In genomic region chr5:57207007-57207653, GRCh38 we compare ENCODE assay signal across 17 cellular contexts. TPM values are rescaled to one million over a fixed set of nuclear protein-coding genes. Genes with fewer than 3 reads are reported as not detected.
DNase-seq lines count a peak whose midpoint lies in the region; ATAC-seq, FAIRE-seq and TF ChIP-seq lines count a peak whose summit lies in the region.
"Had no signal": no experiment of that assay in that cellular context is flagged by ENCODE, and none has a peak within 500 bp of the region (broad histone marks: within the 10 kb centered on the region; RNA-seq: fewer than 3 reads in every experiment).

No MANE protein-coding gene starts in this region.

- H3K9ac ChIP-seq in trophoblast cell (ENCODE audit: low read length): no peak overlapping the region

- H4K91ac ChIP-seq in trophoblast cell (ENCODE audit: low read depth, low read length): no peak overlapping the region

- H3K14ac ChIP-seq in trophoblast cell (ENCODE audit: low read length): no peak overlapping the region

- H3K79me2 ChIP-seq in trophoblast cell (ENCODE audit: control insufficient read depth, insufficient read depth, low read length, poor library complexity): peaks cover 23% of the 10 kb centered on the region

- H2AK5ac ChIP-seq in trophoblast cell (ENCODE audit: low read length): no peak overlapping the region

- FAIRE-seq in GM12891 (lab: Jason Lieb, UNC): no peak
- FAIRE-seq: islet of Langerhans, RCC 7860 had no signal

- TF ChIP-seq POLR2A in GM12891 (IDR thresholded peaks at IDR 0.05; ENCODE audit: low read depth, low read length) (no peak; the same call in 1 of the 2 replicates), spleen (IDR thresholded peaks at IDR 0.05) (no peak)

- H3K9me3 ChIP-seq in trophoblast cell (ENCODE audit: insufficient read depth, low read depth, low read length) (no peaks in the 10 kb centered on the region), spleen (no peaks in the 10 kb centered on the region)

- H3K18ac ChIP-seq in trophoblast cell (ENCODE audit: low read length): no peak overlapping the region

- no peaks in the 10 kb centered on the region for H3K27me3 Mint-ChIP-seq in activated CD4-positive, alpha-beta memory T cell treated with anti-CD3 and anti-CD28 coated beads for 36 hours
- H3K27me3 Mint-ChIP-seq in activated CD4-positive, alpha-beta memory T cell treated with anti-CD3 and anti-CD28 coated beads, Interleukin-2, amount 10 ng/mL, durations not matched to agents 7 days and 5 days: no peaks in the 10 kb centered on the region
- H3K27me3 Mint-ChIP-seq in central memory CD8-positive, alpha-beta T cell: no peaks in the 10 kb centered on the region
- H3K27me3 Mint-ChIP-seq: activated naive CD4-positive, alpha-beta T cell treated with anti-CD3 and anti-CD28 coated beads, Interleukin-2, amount 10 ng/mL, durations not matched to agents 7 days and 5 days had no signal

- CTCF ChIA-PET in activated CD4-positive, alpha-beta memory T cell treated with anti-CD3 and anti-CD28 coated beads for 36 hours (lab: Charles Lee): interaction anchor here (1.4 kb wide), 1 partner anchor 69 kb away, joined by 4 read pairs; no protein-coding TSS in a partner anchor
- CTCF ChIA-PET in activated CD4-positive, alpha-beta memory T cell treated with anti-CD3 and anti-CD28 coated beads, Interleukin-2, amount 10 ng/mL, durations not matched to agents 7 days and 5 days (lab: Charles Lee): no interaction called here

- no peaks in the 10 kb centered on the region for H3K9me3 Mint-ChIP-seq in activated CD4-positive, alpha-beta memory T cell treated with anti-CD3 and anti-CD28 coated beads for 36 hours
- H3K9me3 Mint-ChIP-seq in activated CD4-positive, alpha-beta memory T cell treated with anti-CD3 and anti-CD28 coated beads, Interleukin-2, amount 10 ng/mL, durations not matched to agents 7 days and 5 days: no peaks in the 10 kb centered on the region
- H3K9me3 Mint-ChIP-seq in central memory CD8-positive, alpha-beta T cell: no peaks in the 10 kb centered on the region
- H3K9me3 Mint-ChIP-seq: activated naive CD4-positive, alpha-beta T cell treated with anti-CD3 and anti-CD28 coated beads, Interleukin-2, amount 10 ng/mL, durations not matched to agents 7 days and 5 days had no signal

- peak overlapping the region; percentile 23 for H3K27ac Mint-ChIP-seq in activated CD4-positive, alpha-beta memory T cell treated with anti-CD3 and anti-CD28 coated beads for 36 hours
- H3K27ac Mint-ChIP-seq in activated CD4-positive, alpha-beta memory T cell treated with anti-CD3 and anti-CD28 coated beads, Interleukin-2, amount 10 ng/mL, durations not matched to agents 7 days and 5 days: no peak overlapping the region
- H3K27ac Mint-ChIP-seq in central memory CD8-positive, alpha-beta T cell (ENCODE audit: low read depth): peak overlapping the region; percentile 25

- H3K27me3 ChIP-seq in trophoblast cell (ENCODE audit: insufficient read depth, low read length) (no peaks in the 10 kb centered on the region), spleen (replicated peaks in 1 of 7) (no peaks in the 10 kb centered on the region)

- H2BK5ac ChIP-seq in trophoblast cell (ENCODE audit: low read depth, low read length, poor library complexity): no peak overlapping the region

- POLR2A ChIA-PET in activated CD4-positive, alpha-beta memory T cell treated with anti-CD3 and anti-CD28 coated beads for 36 hours (lab: Charles Lee): no interaction called here
- POLR2A ChIA-PET in activated CD4-positive, alpha-beta memory T cell treated with anti-CD3 and anti-CD28 coated beads, Interleukin-2, amount 10 ng/mL, durations not matched to agents 7 days and 5 days (lab: Charles Lee): interaction anchor here (1.0 kb wide), 1 partner anchor 17 kb away, joined by 4 read pairs; no protein-coding TSS in a partner anchor

- peaks cover 4 to 9% of the 10 kb centered on the region in 2 experiments for H3K36me3 ChIP-seq in trophoblast cell (ENCODE audit: control insufficient read depth in 1 of 2, insufficient read depth in 2 of 2, low read length in 2 of 2)
- peaks cover 0 to 19% (median 0%) of the 10 kb centered on the region in 6 donors for H3K36me3 ChIP-seq in spleen

- H3K4me1 ChIP-seq in trophoblast cell (ENCODE audit: control insufficient read depth in 1 of 2, insufficient read depth in 2 of 2, low read length in 2 of 2) (peaks cover 2 to 9% of the 10 kb centered on the region in 2 experiments), spleen (peaks cover 21 to 100% (median 81%) of the 10 kb centered on the region in 6 donors)

- H3K4me2 ChIP-seq in trophoblast cell (ENCODE audit: low read length): no peak overlapping the region

- peaks cover 11% of the 10 kb centered on the region for H3K36me3 Mint-ChIP-seq in activated CD4-positive, alpha-beta memory T cell treated with anti-CD3 and anti-CD28 coated beads for 36 hours
- peaks cover 43% of the 10 kb centered on the region for H3K36me3 Mint-ChIP-seq in activated CD4-positive, alpha-beta memory T cell treated with anti-CD3 and anti-CD28 coated beads, Interleukin-2, amount 10 ng/mL, durations not matched to agents 7 days and 5 days (ENCODE audit: low read depth)
- peaks cover 16% of the 10 kb centered on the region for H3K36me3 Mint-ChIP-seq in central memory CD8-positive, alpha-beta T cell (ENCODE audit: insufficient read depth)

- no peak for TF ChIP-seq CTCF in spleen (IDR thresholded peaks at IDR 0.05 in 8 of 11, conservative IDR thresholded peaks at IDR 0.05 in 3 of 11)

- ATAC-seq in central memory CD8-positive, alpha-beta T cell (replicated peaks; ENCODE audit: extremely low read depth, poor library complexity, severe bottlenecking): no peak

- peak overlapping the region; percentile 34 for H3K4me3 ChIP-seq in trophoblast cell (ENCODE audit: low read depth, low read length)
- H3K4me3 ChIP-seq in spleen: no peak overlapping the region

- H2BK120ac ChIP-seq in trophoblast cell (ENCODE audit: insufficient read depth, low read length, poor library complexity): no peak overlapping the region

- H3K23ac ChIP-seq in trophoblast cell (ENCODE audit: low read length): no peak overlapping the region

- no peaks in the 10 kb centered on the region for H3K79me1 ChIP-seq in trophoblast cell (ENCODE audit: low read length)

- no peak overlapping the region for H3K27ac ChIP-seq in trophoblast cell (ENCODE audit: low read depth, low read length)
- peak overlapping the region in 1 of 8 donors; percentile 26 for H3K27ac ChIP-seq in spleen
- H3K27ac ChIP-seq: VCaP had no signal

- no peak overlapping the region for H3K4me3 Mint-ChIP-seq in activated CD4-positive, alpha-beta memory T cell treated with anti-CD3 and anti-CD28 coated beads for 36 hours
- no peak overlapping the region for H3K4me3 Mint-ChIP-seq in activated CD4-positive, alpha-beta memory T cell treated with anti-CD3 and anti-CD28 coated beads, Interleukin-2, amount 10 ng/mL, durations not matched to agents 7 days and 5 days
- H3K4me3 Mint-ChIP-seq in central memory CD8-positive, alpha-beta T cell: no peak overlapping the region
- H3K4me3 Mint-ChIP-seq: activated naive CD4-positive, alpha-beta T cell treated with anti-CD3 and anti-CD28 coated beads, Interleukin-2, amount 10 ng/mL, durations not matched to agents 7 days and 5 days had no signal

- H4K8ac ChIP-seq in trophoblast cell (ENCODE audit: low read depth, low read length): no peak overlapping the region

- WGBS in trophoblast cell (ENCODE audit: extremely low coverage, insufficient coverage, insufficient read length): no CpG with 5 or more reads among the region's 7 CpGs
- WGBS in spleen, 5 donors: 70 to 82% (median 72%) methylated on average over 7 of the region's 7 CpGs

- DNase-seq in activated CD4-positive, alpha-beta memory T cell treated with anti-CD3 and anti-CD28 coated beads for 36 hours: no peak
- no peak for DNase-seq in activated CD4-positive, alpha-beta memory T cell treated with anti-CD3 and anti-CD28 coated beads, Interleukin-2, amount 10 ng/mL, durations not matched to agents 7 days and 5 days
- DNase-seq in GM12891 (ENCODE audit: insufficient read length, low spot score) (no peak), trophoblast cell (no peak), mucosa of gallbladder (ENCODE audit: low spot score) (no peak), spleen (no peak), NCI-H146 (lab: John Stamatoyannopoulos, UW) (no peak)
- no peak for DNase-seq in central memory CD8-positive, alpha-beta T cell (ENCODE audit: low spot score in 2 of 2)
- DNase-seq: activated naive CD4-positive, alpha-beta T cell treated with anti-CD3 and anti-CD28 coated beads, Interleukin-2, amount 10 ng/mL, durations not matched to agents 7 days and 5 days; COR-L47; EL; mesendoderm; NCI-H774; occipital lobe had no signal

- peak overlapping the region; percentile 17 for H2AFZ ChIP-seq in trophoblast cell (ENCODE audit: insufficient read depth, low read length, poor library complexity)

- peak overlapping the region; percentile 96 for H3K4ac ChIP-seq in trophoblast cell (ENCODE audit: low read depth, low read length)

- peaks cover 75% of the 10 kb centered on the region for H3K4me1 Mint-ChIP-seq in activated CD4-positive, alpha-beta memory T cell treated with anti-CD3 and anti-CD28 coated beads for 36 hours (ENCODE audit: low read depth)
- peaks cover 40% of the 10 kb centered on the region for H3K4me1 Mint-ChIP-seq in activated CD4-positive, alpha-beta memory T cell treated with anti-CD3 and anti-CD28 coated beads, Interleukin-2, amount 10 ng/mL, durations not matched to agents 7 days and 5 days
- H3K4me1 Mint-ChIP-seq in central memory CD8-positive, alpha-beta T cell: peaks cover 80% of the 10 kb centered on the region

- intact Hi-C loops in activated CD4-positive, alpha-beta memory T cell treated with anti-CD3 and anti-CD28 coated beads for 36 hours (cut with micrococcal nuclease): no loop called here
- intact Hi-C loops in spleen (cut with DNase I; ENCODE audit: low total_unique reads): no loop called here

- no peak overlapping the region for H2BK12ac ChIP-seq in trophoblast cell (ENCODE audit: low read length)

- H4K12ac ChIP-seq in trophoblast cell (ENCODE audit: low read depth, low read length): no peak overlapping the region

TF ChIP-seq in GM12891, 5 proteins besides CTCF, POLR2A, EP300 and RAD21:
- TF ChIP-seq SPI1 (IDR thresholded peaks at IDR 0.05; ENCODE audit: low read depth, low read length): peak; percentile 56; the same call in 1 of the 2 replicates
- no peak for TF ChIP-seq POU2F2 (IDR thresholded peaks at IDR 0.05; ENCODE audit: low read depth, low read length)
TF ChIP-seq in GM12891: peak in this region for 1.

RNA-seq across cellular contexts. Expression of gene GPBP1, which starts 33.3 kb away (rescaled TPM):
- 10 to 100 TPM; 94.1 to 98.5 TPM for total RNA-seq in activated CD4-positive, alpha-beta memory T cell treated with anti-CD3 and anti-CD28 coated beads for 36 hours
- 100 to 1,000 TPM; 105 to 109 TPM for total RNA-seq in activated CD4-positive, alpha-beta memory T cell treated with anti-CD3 and anti-CD28 coated beads, Interleukin-2, amount 10 ng/mL, durations not matched to agents 7 days and 5 days
- 31.2 TPM for polyA plus RNA-seq in GM12891 (2012; ENCODE audit: low read depth, missing spikeins)
- polyA plus RNA-seq in trophoblast cell (2013): 92.5 and 97.5 TPM in 2 replicates
- 64.1 TPM for total RNA-seq in mucosa of gallbladder
- 100 to 1,000 TPM in 2 of 7 donors, 10 to 100 TPM in 5; 81.9 to 118 (median 88.7) TPM for total RNA-seq in spleen
- 10 to 100 TPM; 58.0 to 77.7 (median 75.7) TPM for polyA plus RNA-seq in spleen
